ENCODE assay signal across 8 cellular contexts in the genomic region with DNA sequence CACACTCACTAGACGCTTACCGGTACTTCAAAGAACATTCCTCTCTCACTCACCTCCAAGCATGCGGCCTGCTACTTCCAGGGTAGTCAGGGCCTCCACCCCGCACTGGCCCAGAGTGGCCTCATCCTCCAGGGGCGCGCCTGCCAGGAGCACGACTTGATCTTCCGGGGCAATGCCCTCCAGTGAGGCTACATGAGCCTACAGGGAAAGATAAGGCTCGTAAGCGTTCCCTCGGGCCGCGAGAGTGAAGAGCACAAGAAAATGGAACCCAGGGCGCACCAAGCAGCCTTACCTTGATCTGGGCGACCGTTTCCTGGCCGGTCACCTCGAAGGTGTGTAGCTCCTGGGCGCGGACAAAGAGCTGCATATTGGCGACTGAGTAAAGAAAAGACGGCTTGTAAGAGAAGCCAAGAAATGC. TPM values are rescaled to one million over a fixed set of nuclear protein-coding genes. Genes with fewer than 3 reads are reported as not detected.
A peak's percentile ranks its signal among the peaks of the same experiment; 100 is the strongest.
DNase-seq lines count a peak whose midpoint lies in the region; ATAC-seq and TF ChIP-seq lines count a peak whose summit lies in the region.

No MANE protein-coding gene starts in this region.

- intact Hi-C loops in PC-9 (cut with micrococcal nuclease; ENCODE audit: unreplicated experiment): no loop called here

- peaks cover 17% of the 10 kb centered on the region for H3K36me3 Mint-ChIP-seq in natural killer cell treated with Interleukin-12 subunit alpha and Interleukin-12 subunit beta and Interleukin-15 and Interleukin-18, amount 100 ng/mL, for 72 hours

- TF ChIP-seq CTCF in PC-9 (conservative IDR thresholded peaks at IDR 0.05): no peak

- peaks cover 75% of the 10 kb centered on the region for H3F3A ChIP-seq in PC-9 (ENCODE audit: insufficient read depth, low read depth)

- H3K4me3 Mint-ChIP-seq in natural killer cell treated with Interleukin-12 subunit alpha and Interleukin-12 subunit beta and Interleukin-15 and Interleukin-18, amount 100 ng/mL, for 72 hours: peak overlapping the region; percentile 100

- H3K4me3 ChIP-seq in GM08714 (ENCODE audit: low read length) (peak overlapping the region; percentile 76), PC-9 (peak overlapping the region; percentile 92), ectodermal cell (ENCODE audit: insufficient read depth, low read depth, low read length) (peak overlapping the region; percentile 95)

- peak overlapping the region; percentile 85 for H3K27ac ChIP-seq in PC-9
- no peak overlapping the region for H3K27ac ChIP-seq in ectodermal cell (ENCODE audit: insufficient read depth, low read depth, low read length, poor library complexity, severe bottlenecking)

- peaks cover 10% of the 10 kb centered on the region; the same call in 1 of the 2 replicates for H4K20me1 ChIP-seq in PC-9 (ENCODE audit: insufficient read depth)

- H3K27me3 ChIP-seq in PC-9 (ENCODE audit: insufficient read depth, low read depth) (no peaks in the 10 kb centered on the region), ectodermal cell (ENCODE audit: control insufficient read depth, insufficient read depth, low read length, poor library complexity, severe bottlenecking) (no peaks in the 10 kb centered on the region)

- 5% methylated on average over 22 of the region's 22 CpGs for WGBS in ectodermal cell, 2 experiments

- H3K79me2 ChIP-seq in PC-9 (ENCODE audit: low read depth): peaks cover 60% of the 10 kb centered on the region

- H3K4me1 ChIP-seq in PC-9 (replicated peaks; ENCODE audit: insufficient read depth): peaks cover 32% of the 10 kb centered on the region
- peaks cover 3% of the 10 kb centered on the region for H3K4me1 ChIP-seq in ectodermal cell (ENCODE audit: control insufficient read depth, insufficient read depth, low read length)

- TSS peak; percentile 55 for BruUV-seq in PC-9 (replicated peaks; lab: Mats Ljungman, UMichigan)

- ATAC-seq in natural killer cell treated with Interleukin-12 subunit alpha and Interleukin-12 subunit beta and Interleukin-15 and Interleukin-18, amount 100 ng/mL, for 72 hours: no peak
- ATAC-seq in GM21381 (IDR thresholded peaks at IDR 0.05; ENCODE audit: unreplicated experiment) (no peak), GM18867 (IDR thresholded peaks at IDR 0.05; ENCODE audit: unreplicated experiment) (no peak)

- peaks cover 32% of the 10 kb centered on the region for H3K36me3 ChIP-seq in PC-9 (ENCODE audit: low read depth)
- H3K36me3 ChIP-seq in ectodermal cell (ENCODE audit: control insufficient read depth, insufficient read depth, low read length): peaks cover 26% of the 10 kb centered on the region

- POLR2A ChIA-PET in PC-9 (lab: Charles Lee; ENCODE audit: unreplicated experiment): interaction anchor here (0.5 to 1.1 kb wide), 7 partner anchors 9 to 195 kb away, joined by 3 to 11 read pairs (median 5); a partner anchor contains a TSS

- H3K9me3 Mint-ChIP-seq in natural killer cell treated with Interleukin-12 subunit alpha and Interleukin-12 subunit beta and Interleukin-15 and Interleukin-18, amount 100 ng/mL, for 72 hours: no peaks in the 10 kb centered on the region

- CTCF ChIA-PET in PC-9 (lab: Charles Lee): no interaction called here

- peaks cover 34 to 44% of the 10 kb centered on the region in 2 donors for H3K4me1 Mint-ChIP-seq in natural killer cell treated with Interleukin-12 subunit alpha and Interleukin-12 subunit beta and Interleukin-15 and Interleukin-18, amount 100 ng/mL, for 72 hours (ENCODE audit: low read depth in 2 of 2)

- no peak for DNase-seq in PC-9
- DNase-seq in natural killer cell treated with Interleukin-12 subunit alpha and Interleukin-12 subunit beta and Interleukin-15 and Interleukin-18, amount 100 ng/mL, for 72 hours (ENCODE audit: low spot score): no peak
- no peak for DNase-seq in NCI-H446 (lab: John Stamatoyannopoulos, UW)
- no peak for DNase-seq in nucleus accumbens (lab: John Stamatoyannopoulos, UW)

- H2AFZ ChIP-seq in PC-9: peak overlapping the region; percentile 70

- peak overlapping the region; percentile 95 to 100 for H3K27ac Mint-ChIP-seq in natural killer cell treated with Interleukin-12 subunit alpha and Interleukin-12 subunit beta and Interleukin-15 and Interleukin-18, amount 100 ng/mL, for 72 hours

- H3K4me2 ChIP-seq in PC-9: peak overlapping the region; percentile 89

- no peaks in the 10 kb centered on the region for H3K27me3 Mint-ChIP-seq in natural killer cell treated with Interleukin-12 subunit alpha and Interleukin-12 subunit beta and Interleukin-15 and Interleukin-18, amount 100 ng/mL, for 72 hours

- H3K9me2 ChIP-seq in PC-9 (ENCODE audit: insufficient read depth): no peaks in the 10 kb centered on the region

- H3K9me3 ChIP-seq in PC-9 (ENCODE audit: insufficient read depth, low read depth) (no peaks in the 10 kb centered on the region), ectodermal cell (ENCODE audit: control insufficient read depth, low read length) (no peaks in the 10 kb centered on the region)

RNA-seq across cellular contexts. Expression of a gene that starts 0.5 kb away (rescaled TPM):
- 973 and 1,165 TPM in 2 replicates for total RNA-seq in PC-9 (2021)
- 875 TPM for polyA plus RNA-seq in ectodermal cell (2013, experiment 1 of 4)
- polyA plus RNA-seq in ectodermal cell (2013, experiment 2 of 4): 877 TPM
- 873 TPM for polyA plus RNA-seq in ectodermal cell (2013, experiment 3 of 4)
- 955 TPM for polyA plus RNA-seq in ectodermal cell (2013, experiment 4 of 4)
- total RNA-seq in natural killer cell treated with Interleukin-12 subunit alpha and Interleukin-12 subunit beta and Interleukin-15 and Interleukin-18, amount 100 ng/mL, for 72 hours: 100 to 1,000 TPM; 681 to 986 TPM

RNA-seq across cellular contexts. Expression of a gene that starts 0.7 kb away (rescaled TPM):
- 84.5 and 95.0 TPM in 2 replicates for total RNA-seq in PC-9 (2021)
- 47.5 TPM for polyA plus RNA-seq in ectodermal cell (2013, experiment 1 of 4)
- 49.9 TPM for polyA plus RNA-seq in ectodermal cell (2013, experiment 2 of 4)
- polyA plus RNA-seq in ectodermal cell (2013, experiment 3 of 4): 34.1 TPM
- 40.1 TPM for polyA plus RNA-seq in ectodermal cell (2013, experiment 4 of 4)
- total RNA-seq in natural killer cell treated with Interleukin-12 subunit alpha and Interleukin-12 subunit beta and Interleukin-15 and Interleukin-18, amount 100 ng/mL, for 72 hours: 10 to 100 TPM; 77.8 to 80.4 TPM

RNA-seq across cellular contexts. Expression of a gene that starts 4.0 kb away (rescaled TPM):
- total RNA-seq in PC-9 (2021): 13.7 and 22.3 TPM in 2 replicates
- 7.8 TPM for polyA plus RNA-seq in ectodermal cell (2013, experiment 1 of 4)
- 9.1 TPM for polyA plus RNA-seq in ectodermal cell (2013, experiment 2 of 4)
- polyA plus RNA-seq in ectodermal cell (2013, experiment 3 of 4): 7.7 TPM
- 7.8 TPM for polyA plus RNA-seq in ectodermal cell (2013, experiment 4 of 4)
- total RNA-seq in natural killer cell treated with Interleukin-12 subunit alpha and Interleukin-12 subunit beta and Interleukin-15 and Interleukin-18, amount 100 ng/mL, for 72 hours: 10 to 100 TPM in 1 of 2 donors, 1 to 10 TPM in 1; 9.8 to 23.7 TPM

RNA-seq across cellular contexts. Expression of a gene that starts 9.8 kb away (rescaled TPM):
- 49.5 and 72.3 TPM in 2 replicates for total RNA-seq in PC-9 (2021)
- 63.7 TPM for polyA plus RNA-seq in ectodermal cell (2013, experiment 1 of 4)
- polyA plus RNA-seq in ectodermal cell (2013, experiment 2 of 4): 75.0 TPM
- 62.0 TPM for polyA plus RNA-seq in ectodermal cell (2013, experiment 3 of 4)
- 71.4 TPM for polyA plus RNA-seq in ectodermal cell (2013, experiment 4 of 4)
- 10 to 100 TPM; 18.6 to 30.7 TPM for total RNA-seq in natural killer cell treated with Interleukin-12 subunit alpha and Interleukin-12 subunit beta and Interleukin-15 and Interleukin-18, amount 100 ng/mL, for 72 hours

RNA-seq across cellular contexts. Expression of a gene that starts 12.9 kb away (rescaled TPM):
- total RNA-seq in PC-9 (2021): 40.9 and 51.5 TPM in 2 replicates
- polyA plus RNA-seq in ectodermal cell (2013, experiment 1 of 4): 31.4 TPM
- polyA plus RNA-seq in ectodermal cell (2013, experiment 2 of 4): 25.5 TPM
- polyA plus RNA-seq in ectodermal cell (2013, experiment 3 of 4): 22.1 TPM
- 29.0 TPM for polyA plus RNA-seq in ectodermal cell (2013, experiment 4 of 4)
- 10 to 100 TPM; 78.8 to 80.1 TPM for total RNA-seq in natural killer cell treated with Interleukin-12 subunit alpha and Interleukin-12 subunit beta and Interleukin-15 and Interleukin-18, amount 100 ng/mL, for 72 hours
